In genomic region chr9:101138516-101138915, GRCh38 we compare ENCODE assay signal across 17 cellular contexts.
"Had no signal": no experiment of that assay in that cellular context is flagged by ENCODE, and none has a peak within 500 bp of the region (broad histone marks: within the 10 kb centered on the region; RNA-seq: fewer than 3 reads in every experiment).

No MANE protein-coding gene starts in this region.

- H3K27ac ChIP-seq: breast epithelium, SJSA1 had no signal

- H3K36me3 ChIP-seq: breast epithelium, SJSA1 had no signal

- H3K9me3 ChIP-seq: breast epithelium, SJSA1 had no signal

- H3K4me1 ChIP-seq: breast epithelium, SJSA1 had no signal

- H3K4me3 ChIP-seq: breast epithelium, SJSA1 had no signal

- H3K27me3 ChIP-seq: breast epithelium, SJSA1 had no signal

- DNase-seq: activated CD4-positive, alpha-beta T cell treated with anti-CD3 and anti-CD28 coated beads for 48 hours; activated CD4-positive, alpha-beta T cell treated with anti-CD3 and anti-CD28 coated beads, Interleukin-2, amount 50 U/mL, for 4 hours; activated CD4-positive, CD25-positive, alpha-beta regulatory T cell treated with anti-CD3 and anti-CD28 coated beads, Interleukin-2, amount 50 U/mL, for 72 hours; activated CD8-positive, alpha-beta memory T cell treated with anti-CD3 and anti-CD28 coated beads, Interleukin-2, amount 50 U/mL, for 48 hours; activated CD8-positive, alpha-beta T cell treated with anti-CD3 and anti-CD28 coated beads, Interleukin-2, amount 10 ng/mL, durations not matched to agents 7 days and 5 days; activated T-cell treated with anti-CD3 and anti-CD28 coated beads, Interleukin-2, amount 50 U/mL, for 1 hour; aorta; Karpas-422; MM.1S; NCI-H187 treated with DMSO at 0.1 percent for 48 hours; NCI-H2081 treated with DMSO at 0.1 percent for 48 hours; NCI-H526; PC-3; SHP77; SW 1271 had no signal
